Comparison of ENCODE assay signal across 18 cellular contexts in the genomic region with DNA sequence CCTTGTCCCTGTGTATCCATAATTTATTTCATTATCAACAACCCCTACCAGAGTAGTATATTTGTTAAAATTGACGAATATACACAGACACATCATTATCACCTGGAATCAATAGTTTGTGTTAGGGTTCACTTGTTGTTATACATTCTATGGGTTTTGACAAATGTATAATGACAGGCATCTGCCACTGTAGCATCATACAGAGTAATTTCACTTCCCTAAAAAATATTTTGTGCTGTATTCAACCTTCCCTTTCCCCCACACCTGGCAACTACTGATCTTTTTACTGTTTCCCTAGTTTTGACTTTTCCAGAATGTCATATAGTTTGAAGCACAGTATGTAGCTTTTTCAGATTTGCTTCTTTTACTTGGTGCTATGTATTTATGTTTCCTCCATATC.
DNase-seq lines count a peak whose midpoint lies in the region; ATAC-seq and TF ChIP-seq lines count a peak whose summit lies in the region.
"Had no signal": no experiment of that assay in that cellular context is flagged by ENCODE, and none has a peak within 500 bp of the region (broad histone marks: within the 10 kb centered on the region; RNA-seq: fewer than 3 reads in every experiment).

No MANE protein-coding gene starts in this region.

- no peaks in the 10 kb centered on the region for H3F3A ChIP-seq in neural progenitor cell (ENCODE audit: low read depth)

- H3K27ac ChIP-seq in vagina (no peak overlapping the region), neural progenitor cell (no peak overlapping the region)
- H3K27ac ChIP-seq: C4-2B, right lobe of liver had no signal

- no peaks in the 10 kb centered on the region for H3K27me3 ChIP-seq in vagina
- no peaks in the 10 kb centered on the region for H3K27me3 ChIP-seq in neural progenitor cell
- H3K27me3 ChIP-seq: right lobe of liver had no signal

- H3K4me1 ChIP-seq in vagina (no peaks in the 10 kb centered on the region), neural progenitor cell (no peaks in the 10 kb centered on the region)
- H3K4me1 ChIP-seq: right lobe of liver had no signal

- H3K79me2 ChIP-seq in neural progenitor cell (ENCODE audit: low read depth), result no peaks in the 10 kb centered on the region

- H3K4me3 Mint-ChIP-seq in memory B cell (no peak overlapping the region), neural progenitor cell (no peak overlapping the region)
- H3K4me3 Mint-ChIP-seq: IgD-negative memory B cell had no signal

- ATAC-seq in GM19043 (IDR thresholded peaks at IDR 0.05; ENCODE audit: low read depth, unreplicated experiment) (peak; percentile 85), HG02642 (IDR thresholded peaks at IDR 0.05; ENCODE audit: poor library complexity, unreplicated experiment) (peak; percentile 68), HG03196 (IDR thresholded peaks at IDR 0.05; ENCODE audit: unreplicated experiment) (peak; percentile 52), memory B cell (ENCODE audit: low read depth) (peak; percentile 91), left lobe of liver (no peak)
- ATAC-seq: activated CD4-positive, CD25-positive, alpha-beta regulatory T cell treated with anti-CD3 and anti-CD28 coated beads, Interleukin-2, amount 50 U/mL, for 24 hours; left ventricle myocardium superior; right lobe of liver had no signal

- DNase-seq in memory B cell (ENCODE audit: low spot score in 2 of 2) (no peak), vagina (ENCODE audit: extremely low spot score in 2 of 2) (no peak), neural progenitor cell (ENCODE audit: low spot score) (no peak), left lobe of liver (ENCODE audit: low spot score) (no peak)
- DNase-seq: activated CD8-positive, alpha-beta memory T cell treated with anti-CD3 and anti-CD28 coated beads, Interleukin-2, amount 50 U/mL, for 48 hours; activated naive CD4-positive, alpha-beta T cell treated with anti-CD3 and anti-CD28 coated beads, Interleukin-2, amount 50 U/mL, for 16 hours; DND-41; left ventricle myocardium superior; NCI-H1417; NCI-H510A; right lobe of liver; stimulated activated CD4-positive, alpha-beta T cell treated with anti-CD3 and anti-CD28 coated beads, Interleukin-2, amount 100 ng/mL, for 48 hours had no signal

- no peak overlapping the region for H3K4me3 ChIP-seq in vagina
- no peak overlapping the region for H3K4me3 ChIP-seq in neural progenitor cell
- H3K4me3 ChIP-seq: right lobe of liver had no signal

- H3K4me2 ChIP-seq in neural progenitor cell, result no peak overlapping the region

- H3K27me3 Mint-ChIP-seq in memory B cell (no peaks in the 10 kb centered on the region), neural progenitor cell (ENCODE audit: insufficient read depth, low read depth) (no peaks in the 10 kb centered on the region)
- H3K27me3 Mint-ChIP-seq: IgD-negative memory B cell had no signal

- H3K4me1 Mint-ChIP-seq in memory B cell (peaks cover 2% of the 10 kb centered on the region), neural progenitor cell (no peaks in the 10 kb centered on the region)

- H3K9me3 Mint-ChIP-seq in memory B cell, result peaks cover 2% of the 10 kb centered on the region
- no peaks in the 10 kb centered on the region for H3K9me3 Mint-ChIP-seq in neural progenitor cell
- H3K9me3 Mint-ChIP-seq: IgD-negative memory B cell had no signal

- H2AFZ ChIP-seq in neural progenitor cell (replicated peaks), result no peak overlapping the region

- intact Hi-C loops in vagina (cut with DNase I), result no loop called here

- H3K36me3 ChIP-seq in vagina (no peaks in the 10 kb centered on the region), neural progenitor cell (no peaks in the 10 kb centered on the region)
- H3K36me3 ChIP-seq: right lobe of liver had no signal

- H4K20me1 ChIP-seq in neural progenitor cell (ENCODE audit: low read depth), result no peaks in the 10 kb centered on the region

- no peak overlapping the region for H3K9ac ChIP-seq in neural progenitor cell

- no peak for TF ChIP-seq CTCF in vagina (IDR thresholded peaks at IDR 0.05)
- TF ChIP-seq CTCF in neural progenitor cell (IDR thresholded peaks at IDR 0.05), result no peak

- H3K9me3 ChIP-seq in vagina (no peaks in the 10 kb centered on the region), neural progenitor cell (ENCODE audit: low read depth) (no peaks in the 10 kb centered on the region)
- H3K9me3 ChIP-seq: right lobe of liver had no signal

- H3K36me3 Mint-ChIP-seq in memory B cell (no peaks in the 10 kb centered on the region), neural progenitor cell (no peaks in the 10 kb centered on the region)
- H3K36me3 Mint-ChIP-seq: IgD-negative memory B cell had no signal

- TF ChIP-seq POLR2A in vagina (IDR thresholded peaks at IDR 0.05), result no peak

- no peak overlapping the region for H3K27ac Mint-ChIP-seq in memory B cell
- no peak overlapping the region for H3K27ac Mint-ChIP-seq in neural progenitor cell
- H3K27ac Mint-ChIP-seq: IgD-negative memory B cell had no signal
